In the genomic region with DNA sequence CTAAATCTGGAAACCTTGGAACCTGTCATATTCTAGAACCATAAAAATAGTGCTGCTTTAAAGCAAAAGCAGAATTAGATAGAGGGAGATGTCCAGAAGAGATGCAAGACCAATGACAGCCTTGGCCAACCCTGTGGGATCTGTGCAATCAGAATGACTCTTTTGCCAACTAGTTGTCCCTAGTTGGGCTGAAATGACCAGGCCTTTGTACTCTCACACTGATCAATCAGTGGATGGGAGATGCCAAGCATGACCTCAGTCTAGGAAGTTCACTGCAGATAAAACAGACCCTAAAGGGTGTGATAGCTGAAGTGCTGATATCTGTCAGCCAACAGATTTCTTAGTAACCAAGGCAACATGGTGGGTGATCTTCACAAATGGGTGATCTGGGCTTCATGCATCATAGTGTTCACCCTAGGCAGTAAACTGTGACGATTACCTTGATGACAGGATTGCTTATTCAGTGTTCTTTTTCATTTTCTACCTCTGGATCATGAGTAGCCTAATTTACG, we compare ENCODE assay signal across 2 cellular contexts.
TF ChIP-seq lines count a peak whose summit lies in the region.

No MANE protein-coding gene starts in this region.

TF ChIP-seq in K562, 482 proteins besides CTCF, POLR2A, EP300 and RAD21 (continued from another document):
- TF ChIP-seq, protein P1, sequence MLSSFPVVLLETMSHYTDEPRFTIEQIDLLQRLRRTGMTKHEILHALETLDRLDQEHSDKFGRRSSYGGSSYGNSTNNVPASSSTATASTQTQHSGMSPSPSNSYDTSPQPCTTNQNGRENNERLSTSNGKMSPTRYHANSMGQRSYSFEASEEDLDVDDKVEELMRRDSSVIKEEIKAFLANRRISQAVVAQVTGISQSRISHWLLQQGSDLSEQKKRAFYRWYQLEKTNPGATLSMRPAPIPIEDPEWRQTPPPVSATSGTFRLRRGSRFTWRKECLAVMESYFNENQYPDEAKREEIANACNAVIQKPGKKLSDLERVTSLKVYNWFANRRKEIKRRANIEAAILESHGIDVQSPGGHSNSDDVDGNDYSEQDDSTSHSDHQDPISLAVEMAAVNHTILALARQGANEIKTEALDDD (IDR thresholded peaks at IDR 0.05), result 0 out of 2 replicates have a peak, but pooled peaks have one; percentile 10
TF ChIP-seq in K562: peak in this region for 2.

TF ChIP-seq in WTC11, 78 proteins besides CTCF, POLR2A, EP300 and RAD21 (continued from another document):
- TF ChIP-seq, protein P2, sequence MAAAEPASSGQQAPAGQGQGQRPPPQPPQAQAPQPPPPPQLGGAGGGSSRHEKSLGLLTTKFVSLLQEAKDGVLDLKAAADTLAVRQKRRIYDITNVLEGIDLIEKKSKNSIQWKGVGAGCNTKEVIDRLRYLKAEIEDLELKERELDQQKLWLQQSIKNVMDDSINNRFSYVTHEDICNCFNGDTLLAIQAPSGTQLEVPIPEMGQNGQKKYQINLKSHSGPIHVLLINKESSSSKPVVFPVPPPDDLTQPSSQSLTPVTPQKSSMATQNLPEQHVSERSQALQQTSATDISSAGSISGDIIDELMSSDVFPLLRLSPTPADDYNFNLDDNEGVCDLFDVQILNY (CRISPR knock-in tag; IDR thresholded peaks at IDR 0.05), result no peak
- TF ChIP-seq, protein P3, sequence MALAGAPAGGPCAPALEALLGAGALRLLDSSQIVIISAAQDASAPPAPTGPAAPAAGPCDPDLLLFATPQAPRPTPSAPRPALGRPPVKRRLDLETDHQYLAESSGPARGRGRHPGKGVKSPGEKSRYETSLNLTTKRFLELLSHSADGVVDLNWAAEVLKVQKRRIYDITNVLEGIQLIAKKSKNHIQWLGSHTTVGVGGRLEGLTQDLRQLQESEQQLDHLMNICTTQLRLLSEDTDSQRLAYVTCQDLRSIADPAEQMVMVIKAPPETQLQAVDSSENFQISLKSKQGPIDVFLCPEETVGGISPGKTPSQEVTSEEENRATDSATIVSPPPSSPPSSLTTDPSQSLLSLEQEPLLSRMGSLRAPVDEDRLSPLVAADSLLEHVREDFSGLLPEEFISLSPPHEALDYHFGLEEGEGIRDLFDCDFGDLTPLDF (CRISPR knock-in tag; IDR thresholded peaks at IDR 0.05), result no peak
- TF ChIP-seq OVOL2 (CRISPR knock-in tag; IDR thresholded peaks at IDR 0.05; ENCODE audit: borderline replicate concordance) (no peak), GRHL2 (CRISPR knock-in tag; IDR thresholded peaks at IDR 0.05; ENCODE audit: insufficient replicate concordance, severe bottlenecking) (no peak), ETV6 (CRISPR knock-in tag; IDR thresholded peaks at IDR 0.05) (no peak), SMAD3 (CRISPR knock-in tag; IDR thresholded peaks at IDR 0.05; ENCODE audit: borderline replicate concordance) (no peak), TP53 (CRISPR knock-in tag; IDR thresholded peaks at IDR 0.05) (no peak), FOXP1 (CRISPR knock-in tag; IDR thresholded peaks at IDR 0.05; ENCODE audit: borderline replicate concordance) (no peak), ZNF219 (CRISPR knock-in tag; IDR thresholded peaks at IDR 0.05; ENCODE audit: borderline replicate concordance) (no peak), NFATC4 (CRISPR knock-in tag; IDR thresholded peaks at IDR 0.05) (no peak), IRF2 (CRISPR knock-in tag; IDR thresholded peaks at IDR 0.05; ENCODE audit: borderline replicate concordance, low read depth) (no peak), TCF7 (CRISPR knock-in tag; IDR thresholded peaks at IDR 0.05; ENCODE audit: low read depth) (no peak), GTF2I (CRISPR knock-in tag; conservative IDR thresholded peaks at IDR 0.05) (no peak), RELA (CRISPR knock-in tag; IDR thresholded peaks at IDR 0.05; ENCODE audit: borderline replicate concordance) (no peak)
- TF ChIP-seq, protein P4, sequence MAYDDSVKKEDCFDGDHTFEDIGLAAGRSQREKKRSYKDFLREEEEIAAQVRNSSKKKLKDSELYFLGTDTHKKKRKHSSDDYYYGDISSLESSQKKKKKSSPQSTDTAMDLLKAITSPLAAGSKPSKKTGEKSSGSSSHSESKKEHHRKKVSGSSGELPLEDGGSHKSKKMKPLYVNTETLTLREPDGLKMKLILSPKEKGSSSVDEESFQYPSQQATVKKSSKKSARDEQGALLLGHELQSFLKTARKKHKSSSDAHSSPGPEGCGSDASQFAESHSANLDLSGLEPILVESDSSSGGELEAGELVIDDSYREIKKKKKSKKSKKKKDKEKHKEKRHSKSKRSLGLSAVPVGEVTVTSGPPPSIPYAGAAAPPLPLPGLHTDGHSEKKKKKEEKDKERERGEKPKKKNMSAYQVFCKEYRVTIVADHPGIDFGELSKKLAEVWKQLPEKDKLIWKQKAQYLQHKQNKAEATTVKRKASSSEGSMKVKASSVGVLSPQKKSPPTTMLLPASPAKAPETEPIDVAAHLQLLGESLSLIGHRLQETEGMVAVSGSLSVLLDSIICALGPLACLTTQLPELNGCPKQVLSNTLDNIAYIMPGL (CRISPR knock-in tag; IDR thresholded peaks at IDR 0.05), result no peak
- TF ChIP-seq, protein P5, sequence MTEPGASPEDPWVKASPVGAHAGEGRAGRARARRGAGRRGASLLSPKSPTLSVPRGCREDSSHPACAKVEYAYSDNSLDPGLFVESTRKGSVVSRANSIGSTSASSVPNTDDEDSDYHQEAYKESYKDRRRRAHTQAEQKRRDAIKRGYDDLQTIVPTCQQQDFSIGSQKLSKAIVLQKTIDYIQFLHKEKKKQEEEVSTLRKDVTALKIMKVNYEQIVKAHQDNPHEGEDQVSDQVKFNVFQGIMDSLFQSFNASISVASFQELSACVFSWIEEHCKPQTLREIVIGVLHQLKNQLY (CRISPR knock-in tag; IDR thresholded peaks at IDR 0.05), result no peak
TF ChIP-seq in WTC11: peak in this region for 0.
